In the genomic region with DNA sequence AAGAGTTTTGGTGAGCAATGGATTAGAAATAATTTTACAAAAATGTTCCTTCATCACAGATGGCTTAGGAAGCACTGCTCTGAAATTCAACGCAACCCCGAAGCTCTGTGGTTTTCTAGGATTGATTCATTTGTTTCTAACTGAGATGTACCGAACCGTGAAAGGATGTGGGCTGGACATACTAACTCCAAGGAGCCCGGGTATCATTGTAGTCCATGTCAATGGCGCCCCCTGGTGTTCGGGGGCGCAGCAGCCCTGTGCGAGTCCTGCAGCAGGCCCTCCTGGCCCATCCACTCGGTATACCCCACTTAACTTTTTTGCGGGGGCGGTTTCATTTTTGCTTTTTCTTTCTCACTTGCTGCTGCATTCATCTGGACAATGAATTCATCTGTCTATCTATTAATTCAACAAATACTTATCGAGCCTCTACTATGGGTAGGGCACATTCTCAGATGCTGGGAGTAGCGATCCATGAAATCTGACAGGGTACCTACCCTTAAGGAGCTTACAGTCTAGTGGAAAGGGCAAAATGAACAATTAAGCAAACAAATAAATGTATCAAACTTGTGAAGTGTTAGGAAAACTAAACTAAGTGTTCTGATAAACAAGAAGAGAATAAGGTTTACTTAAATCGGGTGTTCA, we compare ENCODE assay signal across 8 cellular contexts. TPM values are rescaled to one million over a fixed set of nuclear protein-coding genes. Genes with fewer than 3 reads are reported as not detected.
DNase-seq lines count a peak whose midpoint lies in the region; ATAC-seq and TF ChIP-seq lines count a peak whose summit lies in the region.

No MANE protein-coding gene starts in this region.

- H3K27me3 ChIP-seq in NT2/D1 (ENCODE audit: insufficient read depth, insufficient read length) (no peaks in the 10 kb centered on the region), breast epithelium (no peaks in the 10 kb centered on the region), lung (ENCODE audit: control insufficient read depth, insufficient read depth) (no peaks in the 10 kb centered on the region)

- H3K27ac ChIP-seq in breast epithelium (no peak overlapping the region), lung (ENCODE audit: low read depth in 1 of 2, low read length in 1 of 2) (no peak overlapping the region)

- H3K4me1 ChIP-seq in NT2/D1 (ENCODE audit: insufficient read depth, insufficient read length) (no peaks in the 10 kb centered on the region), breast epithelium (no peaks in the 10 kb centered on the region), lung (ENCODE audit: control insufficient read depth in 2 of 2, insufficient read depth in 2 of 2, low read length in 2 of 2) (no peaks in the 10 kb centered on the region)

- no peaks in the 10 kb centered on the region for H3K36me3 ChIP-seq in NT2/D1 (ENCODE audit: insufficient read depth, insufficient read length, low read length)
- H3K36me3 ChIP-seq in breast epithelium: no peaks in the 10 kb centered on the region
- no peaks in the 10 kb centered on the region for H3K36me3 ChIP-seq in lung (ENCODE audit: control insufficient read depth in 2 of 2, insufficient read depth in 2 of 2, low read length in 2 of 2)

- ATAC-seq in GM19452 (IDR thresholded peaks at IDR 0.05; ENCODE audit: unreplicated experiment) (peak; percentile 98), HG03354 (IDR thresholded peaks at IDR 0.05; ENCODE audit: poor library complexity, severe bottlenecking, unreplicated experiment) (peak; percentile 98), lung (ENCODE audit: insufficient read depth, low FRiP score) (no peak)

- no peak for TF ChIP-seq POLR2A in breast epithelium (IDR thresholded peaks at IDR 0.05)

- peak; percentile 10 for DNase-seq in SIG-M5 treated with dmso at 0.1 percent for 504 hours (lab: John Stamatoyannopoulos, UW; ENCODE audit: unreplicated experiment)
- DNase-seq in SIG-M5 (lab: John Stamatoyannopoulos, UW): no peak
- peak; percentile 70 for DNase-seq in NT2/D1 (ENCODE audit: low read depth, low spot score)
- no peak for DNase-seq in breast epithelium (ENCODE audit: low spot score in 2 of 2)
- DNase-seq in lung (ENCODE audit: low spot score): no peak
- no peak for DNase-seq in NCI-H2081 treated with DMSO at 0.1 percent for 48 hours (lab: John Stamatoyannopoulos, UW)

- WGBS in lung, 2 donors: 38 to 39% methylated on average over 15 of the region's 15 CpGs

- intact Hi-C loops in breast epithelium (cut with DNase I; ENCODE audit: low total_unique reads): no loop called here

- H3K4me3 ChIP-seq in NT2/D1 (ENCODE audit: insufficient read length, low read depth) (no peak overlapping the region), breast epithelium (no peak overlapping the region), lung (no peak overlapping the region)

- no peak overlapping the region for H3K9ac ChIP-seq in NT2/D1 (ENCODE audit: insufficient read length, low read depth)

- H3K9me3 ChIP-seq in NT2/D1 (ENCODE audit: insufficient read depth, low read length) (peaks cover 13% of the 10 kb centered on the region; the same call in 1 of the 2 replicates), breast epithelium (peaks cover 0 to 3% of the 10 kb centered on the region in 2 donors), lung (ENCODE audit: control insufficient read depth in 2 of 2, insufficient read depth in 1 of 2, low read length in 1 of 2) (no peaks in the 10 kb centered on the region)

- TF ChIP-seq CTCF in breast epithelium (IDR thresholded peaks at IDR 0.05) (peak in 2 of 3 donors; percentile 28), lung (IDR thresholded peaks at IDR 0.05; ENCODE audit: control extremely low read depth, extremely low read depth) (peak; percentile 4)

RNA-seq across cellular contexts. Expression of a gene that starts 25.2 kb away (rescaled TPM):
- total RNA-seq in breast epithelium: 1 to 10 TPM in 2 of 3 donors, not detected in 1; 1.6 to 2.6 TPM
- total RNA-seq in lung: 1 to 10 TPM in 1 of 2 donors, under 1 TPM in 1; 0.51 to 2.4 TPM
- polyA plus RNA-seq in lung: under 1 TPM; 0.03 to 0.04 TPM

Comparison
In these comparisons a context has a peak if more than half of its experiments do, and no peak if none do; other contexts are left out.
1. DNase-seq: peak in SIG-M5 treated with dmso at 0.1 percent for 504 hours (single experiment) and NT2/D1 (single experiment); none in SIG-M5 (single experiment), breast epithelium (0 of 2), lung (single experiment) and NCI-H2081 treated with DMSO at 0.1 percent for 48 hours (single experiment).